In genomic region chr18:2104620-2105462, GRCh38 we compare ENCODE assay signal across 1 cellular context.
TF ChIP-seq lines count a peak whose summit lies in the region.

No MANE protein-coding gene starts in this region.

TF ChIP-seq in WTC11, 78 proteins besides CTCF, POLR2A, EP300 and RAD21 (continued from another document):
- no peak for TF ChIP-seq ATF6 (CRISPR knock-in tag; IDR thresholded peaks at IDR 0.05)
- no peak for TF ChIP-seq JAZF1 (CRISPR knock-in tag; IDR thresholded peaks at IDR 0.05)
- TF ChIP-seq ZNF232 (CRISPR knock-in tag; IDR thresholded peaks at IDR 0.05): no peak
